8 cellular contexts compared by ENCODE assay signal in the genomic region with DNA sequence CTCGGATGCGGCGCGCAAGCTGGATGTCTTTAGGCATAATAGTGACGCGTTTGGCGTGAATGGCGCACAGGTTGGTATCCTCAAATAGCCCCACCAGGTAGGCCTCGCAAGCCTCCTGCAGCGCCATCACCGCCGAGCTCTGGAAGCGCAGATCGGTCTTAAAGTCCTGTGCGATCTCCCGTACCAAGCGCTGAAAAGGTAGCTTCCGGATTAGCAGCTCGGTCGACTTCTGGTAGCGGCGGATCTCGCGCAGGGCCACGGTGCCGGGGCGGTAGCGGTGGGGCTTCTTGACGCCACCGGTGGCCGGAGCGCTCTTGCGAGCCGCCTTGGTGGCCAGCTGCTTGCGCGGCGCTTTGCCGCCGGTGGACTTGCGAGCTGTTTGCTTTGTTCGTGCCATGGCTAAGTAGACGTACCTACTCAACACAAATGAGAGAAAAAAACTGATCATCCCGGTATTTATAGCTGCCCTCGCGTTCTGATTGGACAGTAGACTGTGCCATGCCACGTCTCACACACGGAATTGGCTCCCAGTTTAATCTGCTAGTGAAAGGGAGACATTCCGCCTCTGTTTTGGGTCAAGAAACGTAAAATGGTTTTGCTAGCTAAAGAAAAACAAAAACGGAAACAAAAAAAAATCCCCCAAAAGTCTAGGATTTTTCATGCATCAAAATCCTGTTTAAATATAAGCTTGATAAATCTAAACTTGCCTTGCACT.
DNase-seq lines count a peak whose midpoint lies in the region; ATAC-seq and TF ChIP-seq lines count a peak whose summit lies in the region.

No MANE protein-coding gene starts in this region.

- peak; percentile 60 for TF ChIP-seq CTCF in DOHH2 (IDR thresholded peaks at IDR 0.05; ENCODE audit: low read depth, low read length, poor library complexity, severe bottlenecking)

- no peaks in the 10 kb centered on the region for H3K27me3 ChIP-seq in DOHH2 (ENCODE audit: control insufficient read depth, low read length)

- peak overlapping the region; percentile 89 for H3K4me2 ChIP-seq in DOHH2 (ENCODE audit: low read length)

- peak overlapping the region; percentile 81 for H3K4me3 ChIP-seq in DOHH2 (ENCODE audit: low read length)

- no peaks in the 10 kb centered on the region for H3K36me3 Mint-ChIP-seq in activated naive CD4-positive, alpha-beta T cell treated with anti-CD3 and anti-CD28 coated beads, Interleukin-2, amount 50 U/mL, for 24 hours

- peak; percentile 57 for ATAC-seq in GM21576 (IDR thresholded peaks at IDR 0.05; ENCODE audit: unreplicated experiment)

- H3K9me3 Mint-ChIP-seq in activated naive CD4-positive, alpha-beta T cell treated with anti-CD3 and anti-CD28 coated beads, Interleukin-2, amount 50 U/mL, for 24 hours = no peaks in the 10 kb centered on the region

- no peaks in the 10 kb centered on the region for H3K9me3 ChIP-seq in DOHH2 (ENCODE audit: control insufficient read depth, insufficient read depth, low read length)
- H3K9me3 ChIP-seq in KOPT-K1 (ENCODE audit: insufficient read depth, low read length, poor library complexity, severe bottlenecking) = no peaks in the 10 kb centered on the region

- intact Hi-C loops in posterior cingulate gyrus (cut with DNase I) = no loop called here

- no peaks in the 10 kb centered on the region for H3K9me2 ChIP-seq in DOHH2 (replicated peaks; ENCODE audit: control insufficient read depth, low read length)

- H3K4me1 ChIP-seq in DOHH2 (ENCODE audit: control insufficient read depth, low read length) = peaks cover 71% of the 10 kb centered on the region

- peak overlapping the region; percentile 97 for H3K4me3 Mint-ChIP-seq in activated naive CD4-positive, alpha-beta T cell treated with anti-CD3 and anti-CD28 coated beads, Interleukin-2, amount 50 U/mL, for 24 hours

- H4K20me1 ChIP-seq in DOHH2 (ENCODE audit: control insufficient read depth, insufficient read depth, low read depth, low read length) = no peaks in the 10 kb centered on the region

- H3K27ac ChIP-seq in DOHH2 (ENCODE audit: low read depth, low read length) (peak overlapping the region; percentile 96), KOPT-K1 (ENCODE audit: low read depth, low read length, poor library complexity, severe bottlenecking) (peak overlapping the region; percentile 98)

- H3F3A ChIP-seq in DOHH2 (ENCODE audit: control insufficient read depth, insufficient read depth) = peaks cover 35% of the 10 kb centered on the region

- DNase-seq in SHP77 treated with DMSO at 0.1 percent for 48 hours (lab: John Stamatoyannopoulos, UW) (peak; percentile 95), glomerular visceral epithelial cell (ENCODE audit: extremely low spot score) (peak; percentile 94), pons (ENCODE audit: low spot score) (peak; percentile 91), posterior cingulate gyrus (no peak)

- no peaks in the 10 kb centered on the region for H3K79me2 ChIP-seq in DOHH2 (ENCODE audit: control insufficient read depth, low read length)

- no peaks in the 10 kb centered on the region for H3K27me3 Mint-ChIP-seq in activated naive CD4-positive, alpha-beta T cell treated with anti-CD3 and anti-CD28 coated beads, Interleukin-2, amount 50 U/mL, for 24 hours

- H3K27ac Mint-ChIP-seq in activated naive CD4-positive, alpha-beta T cell treated with anti-CD3 and anti-CD28 coated beads, Interleukin-2, amount 50 U/mL, for 24 hours = peak overlapping the region; percentile 96

- H3K4me1 Mint-ChIP-seq in activated naive CD4-positive, alpha-beta T cell treated with anti-CD3 and anti-CD28 coated beads, Interleukin-2, amount 50 U/mL, for 24 hours = peaks cover 38% of the 10 kb centered on the region

- H3K36me3 ChIP-seq in DOHH2 (ENCODE audit: control insufficient read depth, low read length) (peaks cover 9% of the 10 kb centered on the region), KOPT-K1 (ENCODE audit: insufficient read depth, low read length) (no peaks in the 10 kb centered on the region)

Comparison
In these comparisons a context has a peak if more than half of its experiments do, and no peak if none do; other contexts are left out.
1. DNase-seq: peak in SHP77 treated with DMSO at 0.1 percent for 48 hours (single experiment), glomerular visceral epithelial cell (single experiment) and pons (single experiment); none in posterior cingulate gyrus (0 of 10).